1 cellular context compared by ENCODE assay signal in genomic region chr9:121267689-121268597, GRCh38.
TF ChIP-seq lines count a peak whose summit lies in the region.

GSN (plus strand) TSS chr9:121268162; CDS start chr9:121301972, 33,810 bp downstream.

TF ChIP-seq in HepG2, 621 proteins besides CTCF, POLR2A, EP300 and RAD21 (continued from another document and continues in another):
- TF ChIP-seq, protein P1, sequence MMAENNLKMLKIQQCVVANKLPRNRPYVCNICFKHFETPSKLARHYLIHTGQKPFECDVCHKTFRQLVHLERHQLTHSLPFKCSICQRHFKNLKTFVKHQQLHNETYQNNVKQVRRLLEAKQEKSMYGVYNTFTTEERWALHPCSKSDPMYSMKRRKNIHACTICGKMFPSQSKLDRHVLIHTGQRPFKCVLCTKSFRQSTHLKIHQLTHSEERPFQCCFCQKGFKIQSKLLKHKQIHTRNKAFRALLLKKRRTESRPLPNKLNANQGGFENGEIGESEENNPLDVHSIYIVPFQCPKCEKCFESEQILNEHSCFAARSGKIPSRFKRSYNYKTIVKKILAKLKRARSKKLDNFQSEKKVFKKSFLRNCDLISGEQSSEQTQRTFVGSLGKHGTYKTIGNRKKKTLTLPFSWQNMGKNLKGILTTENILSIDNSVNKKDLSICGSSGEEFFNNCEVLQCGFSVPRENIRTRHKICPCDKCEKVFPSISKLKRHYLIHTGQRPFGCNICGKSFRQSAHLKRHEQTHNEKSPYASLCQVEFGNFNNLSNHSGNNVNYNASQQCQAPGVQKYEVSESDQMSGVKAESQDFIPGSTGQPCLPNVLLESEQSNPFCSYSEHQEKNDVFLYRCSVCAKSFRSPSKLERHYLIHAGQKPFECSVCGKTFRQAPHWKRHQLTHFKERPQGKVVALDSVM (CRISPR knock-in tag; IDR thresholded peaks at IDR 0.05) = peak; percentile 80
- TF ChIP-seq, protein P2, sequence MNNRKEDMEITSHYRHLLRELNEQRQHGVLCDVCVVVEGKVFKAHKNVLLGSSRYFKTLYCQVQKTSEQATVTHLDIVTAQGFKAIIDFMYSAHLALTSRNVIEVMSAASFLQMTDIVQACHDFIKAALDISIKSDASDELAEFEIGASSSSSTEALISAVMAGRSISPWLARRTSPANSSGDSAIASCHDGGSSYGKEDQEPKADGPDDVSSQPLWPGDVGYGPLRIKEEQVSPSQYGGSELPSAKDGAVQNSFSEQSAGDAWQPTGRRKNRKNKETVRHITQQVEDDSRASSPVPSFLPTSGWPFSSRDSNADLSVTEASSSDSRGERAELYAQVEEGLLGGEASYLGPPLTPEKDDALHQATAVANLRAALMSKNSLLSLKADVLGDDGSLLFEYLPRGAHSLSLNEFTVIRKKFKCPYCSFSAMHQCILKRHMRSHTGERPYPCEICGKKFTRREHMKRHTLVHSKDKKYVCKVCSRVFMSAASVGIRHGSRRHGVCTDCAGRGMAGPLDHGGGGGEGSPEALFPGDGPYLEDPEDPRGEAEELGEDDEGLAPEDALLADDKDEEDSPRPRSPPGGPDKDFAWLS (CRISPR knock-in tag; IDR thresholded peaks at IDR 0.05; ENCODE audit: borderline replicate concordance) = no peak
- TF ChIP-seq, protein P3, sequence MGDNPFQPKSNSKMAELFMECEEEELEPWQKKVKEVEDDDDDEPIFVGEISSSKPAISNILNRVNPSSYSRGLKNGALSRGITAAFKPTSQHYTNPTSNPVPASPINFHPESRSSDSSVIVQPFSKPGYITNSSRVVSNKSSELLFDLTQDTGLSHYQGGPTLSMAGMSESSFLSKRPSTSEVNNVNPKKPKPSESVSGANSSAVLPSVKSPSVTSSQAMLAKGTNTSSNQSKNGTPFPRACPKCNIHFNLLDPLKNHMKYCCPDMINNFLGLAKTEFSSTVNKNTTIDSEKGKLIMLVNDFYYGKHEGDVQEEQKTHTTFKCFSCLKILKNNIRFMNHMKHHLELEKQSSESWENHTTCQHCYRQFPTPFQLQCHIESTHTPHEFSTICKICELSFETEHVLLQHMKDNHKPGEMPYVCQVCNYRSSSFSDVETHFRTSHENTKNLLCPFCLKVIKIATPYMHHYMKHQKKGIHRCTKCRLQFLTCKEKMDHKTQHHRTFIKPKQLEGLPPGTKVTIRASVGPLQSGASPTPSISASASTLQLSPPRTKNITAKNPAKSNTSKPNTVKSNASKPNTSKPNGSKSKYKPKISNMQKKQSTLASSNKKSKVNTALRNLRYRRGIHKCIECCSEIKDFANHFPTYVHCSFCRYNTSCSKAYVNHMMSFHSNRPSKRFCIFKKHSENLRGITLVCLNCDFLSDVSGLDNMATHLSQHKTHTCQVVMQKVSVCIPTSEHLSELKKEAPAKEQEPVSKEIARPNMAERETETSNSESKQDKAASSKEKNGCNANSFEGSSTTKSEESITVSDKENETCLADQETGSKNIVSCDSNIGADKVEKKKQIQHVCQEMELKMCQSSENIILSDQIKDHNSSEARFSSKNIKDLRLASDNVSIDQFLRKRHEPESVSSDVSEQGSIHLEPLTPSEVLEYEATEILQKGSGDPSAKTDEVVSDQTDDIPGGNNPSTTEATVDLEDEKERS (CRISPR knock-in tag; IDR thresholded peaks at IDR 0.05) = no peak
- TF ChIP-seq NKX3-1 (CRISPR knock-in tag; IDR thresholded peaks at IDR 0.05) (no peak), NCOA5 (CRISPR knock-in tag; IDR thresholded peaks at IDR 0.05) (no peak), ZNF816 (CRISPR knock-in tag; IDR thresholded peaks at IDR 0.05; ENCODE audit: borderline replicate concordance) (no peak), PCBP2 (optimal IDR thresholded peaks at IDR 0.05; ENCODE audit: low read depth, low read length, poor library complexity, severe bottlenecking) (no peak), NR2C2 (CRISPR knock-in tag; IDR thresholded peaks at IDR 0.05; ENCODE audit: borderline replicate concordance) (no peak), MTA3 (CRISPR knock-in tag; IDR thresholded peaks at IDR 0.05) (no peak), RORA (CRISPR knock-in tag; IDR thresholded peaks at IDR 0.05) (no peak), ZNF235 (CRISPR knock-in tag; IDR thresholded peaks at IDR 0.05; ENCODE audit: borderline replicate concordance) (no peak), SIN3B (IDR thresholded peaks at IDR 0.05; ENCODE audit: low read length) (no peak), ZNF652 (CRISPR knock-in tag; IDR thresholded peaks at IDR 0.05; ENCODE audit: borderline replicate concordance, low read depth) (no peak), TP53 (CRISPR knock-in tag; conservative IDR thresholded peaks at IDR 0.05) (no peak), ZNF281 (CRISPR knock-in tag; IDR thresholded peaks at IDR 0.05; ENCODE audit: borderline replicate concordance) (peak; percentile 76), ZBTB26 (CRISPR knock-in tag; IDR thresholded peaks at IDR 0.05; ENCODE audit: borderline replicate concordance) (0 out of 2 replicates have a peak, but pooled peaks have one; percentile 16), E2F1 (CRISPR knock-in tag; IDR thresholded peaks at IDR 0.05) (no peak), TAF15 (IDR thresholded peaks at IDR 0.05; ENCODE audit: low read depth, low read length, poor library complexity, severe bottlenecking) (no peak), ARHGAP35 (CRISPR knock-in tag; IDR thresholded peaks at IDR 0.05; ENCODE audit: borderline replicate concordance) (no peak; the same call in 1 of the 2 replicates), MAFG (CRISPR knock-in tag; IDR thresholded peaks at IDR 0.05) (no peak), ETV6 (CRISPR knock-in tag; conservative IDR thresholded peaks at IDR 0.05) (no peak), ZNF570 (CRISPR knock-in tag; IDR thresholded peaks at IDR 0.05; ENCODE audit: borderline replicate concordance) (no peak), BHLHE40 (IDR thresholded peaks at IDR 0.05; ENCODE audit: low read length) (no peak), RFX1 (IDR thresholded peaks at IDR 0.05) (no peak), MLLT10 (CRISPR knock-in tag; IDR thresholded peaks at IDR 0.05) (no peak), ARID3A (IDR thresholded peaks at IDR 0.05; ENCODE audit: low read depth, low read length) (no peak), SRSF4 (IDR thresholded peaks at IDR 0.05; ENCODE audit: low read depth, low read length, poor library complexity, severe bottlenecking) (no peak), ZNF124 (CRISPR knock-in tag; IDR thresholded peaks at IDR 0.05) (no peak), ZNF598 (CRISPR knock-in tag; IDR thresholded peaks at IDR 0.05; ENCODE audit: borderline replicate concordance) (no peak), ZNF30 (CRISPR knock-in tag; IDR thresholded peaks at IDR 0.05) (no peak), FOXM1 (CRISPR knock-in tag; IDR thresholded peaks at IDR 0.05) (no peak), SIN3A (IDR thresholded peaks at IDR 0.05; ENCODE audit: borderline replicate concordance, low read depth, low read length) (no peak), ZNF3 (CRISPR knock-in tag; IDR thresholded peaks at IDR 0.05) (no peak), ZNF362 (CRISPR knock-in tag; IDR thresholded peaks at IDR 0.05; ENCODE audit: borderline replicate concordance) (no peak), IKZF5 (CRISPR knock-in tag; IDR thresholded peaks at IDR 0.05) (no peak), MEIS1 (CRISPR knock-in tag; IDR thresholded peaks at IDR 0.05; ENCODE audit: borderline replicate concordance) (no peak), ZC3H13 (CRISPR knock-in tag; IDR thresholded peaks at IDR 0.05) (no peak)
- TF ChIP-seq, protein P4, sequence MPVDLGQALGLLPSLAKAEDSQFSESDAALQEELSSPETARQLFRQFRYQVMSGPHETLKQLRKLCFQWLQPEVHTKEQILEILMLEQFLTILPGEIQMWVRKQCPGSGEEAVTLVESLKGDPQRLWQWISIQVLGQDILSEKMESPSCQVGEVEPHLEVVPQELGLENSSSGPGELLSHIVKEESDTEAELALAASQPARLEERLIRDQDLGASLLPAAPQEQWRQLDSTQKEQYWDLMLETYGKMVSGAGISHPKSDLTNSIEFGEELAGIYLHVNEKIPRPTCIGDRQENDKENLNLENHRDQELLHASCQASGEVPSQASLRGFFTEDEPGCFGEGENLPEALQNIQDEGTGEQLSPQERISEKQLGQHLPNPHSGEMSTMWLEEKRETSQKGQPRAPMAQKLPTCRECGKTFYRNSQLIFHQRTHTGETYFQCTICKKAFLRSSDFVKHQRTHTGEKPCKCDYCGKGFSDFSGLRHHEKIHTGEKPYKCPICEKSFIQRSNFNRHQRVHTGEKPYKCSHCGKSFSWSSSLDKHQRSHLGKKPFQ (CRISPR knock-in tag; IDR thresholded peaks at IDR 0.05; ENCODE audit: insufficient replicate concordance) = peak; percentile 30
- TF ChIP-seq, protein P5, sequence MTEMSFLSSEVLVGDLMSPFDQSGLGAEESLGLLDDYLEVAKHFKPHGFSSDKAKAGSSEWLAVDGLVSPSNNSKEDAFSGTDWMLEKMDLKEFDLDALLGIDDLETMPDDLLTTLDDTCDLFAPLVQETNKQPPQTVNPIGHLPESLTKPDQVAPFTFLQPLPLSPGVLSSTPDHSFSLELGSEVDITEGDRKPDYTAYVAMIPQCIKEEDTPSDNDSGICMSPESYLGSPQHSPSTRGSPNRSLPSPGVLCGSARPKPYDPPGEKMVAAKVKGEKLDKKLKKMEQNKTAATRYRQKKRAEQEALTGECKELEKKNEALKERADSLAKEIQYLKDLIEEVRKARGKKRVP (CRISPR knock-in tag; IDR thresholded peaks at IDR 0.05) = no peak
- TF ChIP-seq, protein P6, sequence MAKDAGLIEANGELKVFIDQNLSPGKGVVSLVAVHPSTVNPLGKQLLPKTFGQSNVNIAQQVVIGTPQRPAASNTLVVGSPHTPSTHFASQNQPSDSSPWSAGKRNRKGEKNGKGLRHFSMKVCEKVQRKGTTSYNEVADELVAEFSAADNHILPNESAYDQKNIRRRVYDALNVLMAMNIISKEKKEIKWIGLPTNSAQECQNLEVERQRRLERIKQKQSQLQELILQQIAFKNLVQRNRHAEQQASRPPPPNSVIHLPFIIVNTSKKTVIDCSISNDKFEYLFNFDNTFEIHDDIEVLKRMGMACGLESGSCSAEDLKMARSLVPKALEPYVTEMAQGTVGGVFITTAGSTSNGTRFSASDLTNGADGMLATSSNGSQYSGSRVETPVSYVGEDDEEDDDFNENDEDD (CRISPR knock-in tag; IDR thresholded peaks at IDR 0.05; ENCODE audit: borderline replicate concordance) = no peak
